ENCODE assay signal across 8 cellular contexts in genomic region chr11:103109818-103110388, GRCh38. TPM values are rescaled to one million over a fixed set of nuclear protein-coding genes. Genes with fewer than 3 reads are reported as not detected.
DNase-seq lines count a peak whose midpoint lies in the region; ATAC-seq, FAIRE-seq and TF ChIP-seq lines count a peak whose summit lies in the region.

No MANE protein-coding gene starts in this region.

- H3K9ac ChIP-seq in Loucy (ENCODE audit: low read depth, low read length, poor library complexity, severe bottlenecking) (peak overlapping the region; percentile 46), HepG2 (ENCODE audit: insufficient read depth, low read depth, low read length) (no peak overlapping the region; the same call in 1 of the 2 replicates)

- H3K9me3 ChIP-seq in A673 (ENCODE audit: low read depth, low read length, poor library complexity, severe bottlenecking) (no peaks in the 10 kb centered on the region), Loucy (ENCODE audit: insufficient read depth, low read depth, low read length) (no peaks in the 10 kb centered on the region), HepG2 (ENCODE audit: low read length) (no peaks in the 10 kb centered on the region), testis (no peaks in the 10 kb centered on the region)

- DNase-seq in A673 (ENCODE audit: low spot score) (peak; percentile 55), brain microvascular endothelial cell (peak; percentile 28), HepG2 (ENCODE audit: low spot score) (no peak), testis (peak; percentile 19), DMS114 treated with DMSO at 0.1 percent for 48 hours (lab: John Stamatoyannopoulos, UW; ENCODE audit: unreplicated experiment) (no peak), COLO668 (lab: John Stamatoyannopoulos, UW; ENCODE audit: unreplicated experiment) (no peak)

- FAIRE-seq in HepG2 (lab: Jason Lieb, UNC) = peak; percentile 95

- H2AFZ ChIP-seq in Loucy (ENCODE audit: low read length) (peak overlapping the region; percentile 96), HepG2 (ENCODE audit: low read length) (peak overlapping the region; percentile 86)

- H3K9me2 ChIP-seq in Loucy (replicated peaks; ENCODE audit: low read depth, low read length) = no peaks in the 10 kb centered on the region

- 88% methylated on average over 26 of the region's 26 CpGs for WGBS in HepG2 (ENCODE audit: low lambda C conversion rate)
- 9% methylated on average over 26 of the region's 26 CpGs for WGBS in testis, 2 donors

- peak overlapping the region; percentile 82 for H3K4me2 ChIP-seq in Loucy (ENCODE audit: low read depth, low read length, poor library complexity, severe bottlenecking)
- peak overlapping the region; percentile 98 for H3K4me2 ChIP-seq in HepG2 (ENCODE audit: low read depth, low read length)

- in situ Hi-C loops in brain microvascular endothelial cell (cut with HindIII; ENCODE audit: low pct_ligation_motif_present, low sequenced_read_pairs) (no loop called here), HepG2 (cut with HindIII; ENCODE audit: extremely low pct_ligation_motif_present, low pct_unique_long_range_greater_than_20kb) (no loop called here)

- POLR2A ChIA-PET in A673 (lab: Charles Lee; ENCODE audit: low non-redundant PET) = interaction anchor here (0.6 kb wide), 2 partner anchors 819 to 1280 kb away, joined by 3 to 4 read pairs; no protein-coding TSS in a partner anchor
- POLR2A ChIA-PET in HepG2 (lab: Yijun Ruan, JAX) = interaction anchor here (3.0 kb wide), 1 partner anchor 19 kb away, joined by 49 read pairs; the partner anchor contains the start of gene DCUN1D5

- no peak for TF ChIP-seq EP300 in HepG2 (IDR thresholded peaks at IDR 0.05; ENCODE audit: low read depth in 2 of 2, low read length in 2 of 2)
- TF ChIP-seq EP300 in HepG2 (CRISPR knock-in tag; IDR thresholded peaks at IDR 0.05; ENCODE audit: borderline replicate concordance) = no peak

- peaks cover 12% of the 10 kb centered on the region for H3K4me1 ChIP-seq in A673 (ENCODE audit: insufficient read depth, low read length, poor library complexity, severe bottlenecking)
- H3K4me1 ChIP-seq in Loucy (ENCODE audit: insufficient read depth, low read length, poor library complexity, severe bottlenecking) = peaks cover 7% of the 10 kb centered on the region
- peaks cover 16% of the 10 kb centered on the region for H3K4me1 ChIP-seq in HepG2 (ENCODE audit: insufficient read depth, low read length)
- peaks cover 5% of the 10 kb centered on the region for H3K4me1 ChIP-seq in testis

- H4K20me1 ChIP-seq in Loucy (ENCODE audit: insufficient read depth, low read length, poor library complexity, severe bottlenecking) (no peaks in the 10 kb centered on the region), HepG2 (ENCODE audit: insufficient read depth, low read length) (no peaks in the 10 kb centered on the region)

- no peak for TF ChIP-seq POLR2A in HepG2 (IDR thresholded peaks at IDR 0.05; ENCODE audit: insufficient read depth in 1 of 2, low read depth in 2 of 2, low read length in 2 of 2)
- no peak for TF ChIP-seq POLR2A in testis (IDR thresholded peaks at IDR 0.05)

- intact Hi-C loops in A673 (cut with micrococcal nuclease; ENCODE audit: unreplicated experiment) = no loop called here
- intact Hi-C loops in HepG2 (cut with micrococcal nuclease; ENCODE audit: unreplicated experiment) = loop anchor here (1.0 to 5.0 kb wide), 2 partner anchors 18 to 492 kb away; partner anchors contain the start of gene DCUN1D5
- intact Hi-C loops in testis (cut with DNase I; ENCODE audit: low total_unique reads) = no loop called here

- H3K79me2 ChIP-seq in Loucy (ENCODE audit: insufficient read depth, low read length) (no peaks in the 10 kb centered on the region), HepG2 (ENCODE audit: insufficient read depth, low read length) (no peaks in the 10 kb centered on the region)

- no peaks in the 10 kb centered on the region; the same call in 1 of the 2 replicates for H3F3A ChIP-seq in Loucy (ENCODE audit: low read depth)

- TF ChIP-seq CTCF in A673 (conservative IDR thresholded peaks at IDR 0.05; ENCODE audit: low read depth, low read length) (no peak), Loucy (conservative IDR thresholded peaks at IDR 0.05; ENCODE audit: low read length) (no peak), brain microvascular endothelial cell (IDR thresholded peaks at IDR 0.05; ENCODE audit: low read depth, low read length, missing control alignments) (no peak), HepG2 (CRISPR knock-in tag; IDR thresholded peaks at IDR 0.05) (no peak), testis (IDR thresholded peaks at IDR 0.05) (no peak)

- BruUV-seq in A673 (replicated peaks; lab: Mats Ljungman, UMichigan) (no TSS peak), HepG2 (replicated peaks; lab: Mats Ljungman, UMichigan) (no TSS peak)

- H3K36me3 ChIP-seq in A673 (ENCODE audit: insufficient read depth, low read length, poor library complexity, severe bottlenecking) (peaks cover 7% of the 10 kb centered on the region), Loucy (ENCODE audit: insufficient read depth, low read length) (no peaks in the 10 kb centered on the region), brain microvascular endothelial cell (replicated peaks) (peaks cover 3% of the 10 kb centered on the region), HepG2 (replicated peaks in 1 of 2; ENCODE audit: control insufficient read depth in 1 of 2, insufficient read depth in 2 of 2, low read length in 2 of 2) (no peaks in the 10 kb centered on the region), testis (ENCODE audit: low read depth, missing control alignments) (no peaks in the 10 kb centered on the region)

- ATAC-seq in GM18868 (IDR thresholded peaks at IDR 0.05; ENCODE audit: unreplicated experiment) (peak; percentile 16), HepG2 (no peak; the same call in 2 of the 3 replicates)

- H3K27me3 ChIP-seq in A673 (replicated peaks; ENCODE audit: insufficient read depth, low read depth, low read length, poor library complexity) (no peaks in the 10 kb centered on the region), Loucy (ENCODE audit: insufficient read depth, low read length, poor library complexity, severe bottlenecking) (peaks cover 6% of the 10 kb centered on the region), brain microvascular endothelial cell (replicated peaks) (no peaks in the 10 kb centered on the region), HepG2 (ENCODE audit: control insufficient read depth in 1 of 2, insufficient read depth in 2 of 2, low read length in 2 of 2) (no peaks in the 10 kb centered on the region; a peak in 2 of 5 replicates), testis (no peaks in the 10 kb centered on the region)

- CTCF ChIA-PET in A673 (lab: Charles Lee) (interaction anchor here (1.0 to 1.4 kb wide), 2 partner anchors 18 to 195 kb away, joined by 3 to 7 read pairs; partner anchors contain the start of gene DCUN1D5), HepG2 (lab: Yijun Ruan, JAX; ENCODE audit: low intra/inter-chr PET ratio, low total read pairs) (no interaction called here)

- H3K27ac ChIP-seq in A673 (ENCODE audit: low read depth, low read length, poor library complexity, severe bottlenecking) (peak overlapping the region; percentile 55), brain microvascular endothelial cell (peak overlapping the region; percentile 83), HepG2 (ENCODE audit: extremely low read length, insufficient read depth, low read length) (no peak overlapping the region), testis (peak overlapping the region; percentile 13 to 44)

- TF ChIP-seq RAD21 in HepG2 (CRISPR knock-in tag; IDR thresholded peaks at IDR 0.05) = no peak

- H3K4me3 ChIP-seq in A673 (ENCODE audit: low read depth, low read length, poor library complexity, severe bottlenecking) (peak overlapping the region; percentile 64), Loucy (ENCODE audit: low read length, poor library complexity, severe bottlenecking) (peak overlapping the region; percentile 82), brain microvascular endothelial cell (ENCODE audit: low read depth, low read length) (peak overlapping the region; percentile 87), HepG2 (replicated peaks in 1 of 3; ENCODE audit: insufficient read depth in 1 of 3, low read depth in 2 of 3, low read length in 3 of 3) (peak overlapping the region; percentile 64 to 70 (median 67); a peak in 5 of 6 replicates), testis (peak overlapping the region; percentile 73 to 78)

RNA-seq across cellular contexts. Expression of gene DYNC2H1, which starts 0.7 kb away (rescaled TPM):
- total RNA-seq in A673 (2021) (42.6 and 44.0 TPM in 2 replicates), HepG2 (2016; rRNA removed; fragmentation: Illumina TruSeq; extraction: Trizol) (0.66 and 1.2 TPM in 2 replicates), testis (10 to 100 TPM; 31.5 to 43.1 TPM)
- 0.26 and 0.91 TPM in 2 replicates for total RNA-seq in HepG2 (2016; cell fraction: cytosol; rRNA removed; fragmentation: Illumina TruSeq; extraction: Trizol; ENCODE audit: low read depth)
- 0.76 and 0.83 TPM in 2 replicates for total RNA-seq in HepG2 (2016; cell fraction: insoluble cytoplasmic fraction; rRNA removed; fragmentation: Illumina TruSeq; extraction: Trizol)
- 0.40 and 0.41 TPM in 2 replicates for total RNA-seq in HepG2 (2016; cell fraction: membrane; rRNA removed; fragmentation: Illumina TruSeq; extraction: Trizol)
- 1.5 and 1.8 TPM in 2 replicates for total RNA-seq in HepG2 (2016; cell fraction: nucleus; rRNA removed; fragmentation: Illumina TruSeq; extraction: Trizol)
- polyA plus RNA-seq in HepG2 (2011; rRNA removed) (0.49 and 0.69 TPM in 2 replicates), testis (ENCODE audit: insufficient read depth, low read depth, low replicate concordance) (28.7 TPM)
- polyA plus RNA-seq in HepG2 (2011; cell fraction: cytosol; rRNA removed) = 0.07 and 0.28 TPM in 2 replicates
- polyA plus RNA-seq in HepG2 (2011; cell fraction: nucleus; rRNA removed) = 0.80 and 1.0 TPM in 2 replicates
- 0.32 and 0.62 TPM in 2 replicates for polyA plus RNA-seq in HepG2 (2012)
- 0.09 TPM in 1 of 2 replicates, not detected in the other for polyA plus RNA-seq in HepG2 (2016; cell fraction: cytosol; fragmentation: Illumina TruSeq; extraction: Trizol; ENCODE audit: low read depth)
- 0.58 and 0.74 TPM in 2 replicates for polyA plus RNA-seq in HepG2 (2016; cell fraction: insoluble cytoplasmic fraction; fragmentation: Illumina TruSeq; extraction: Trizol; ENCODE audit: low read depth)
- 0.15 and 0.16 TPM in 2 replicates for polyA plus RNA-seq in HepG2 (2016; cell fraction: membrane; fragmentation: Illumina TruSeq; extraction: Trizol; ENCODE audit: low read depth)
- 0.94 and 0.96 TPM in 2 replicates for polyA plus RNA-seq in HepG2 (2016; cell fraction: nucleus; fragmentation: Illumina TruSeq; extraction: Trizol; ENCODE audit: insufficient read depth, low read depth)
- polyA minus RNA-seq in HepG2 (2011; rRNA and poly(A)+ RNA removed; ENCODE audit: low replicate concordance) = 0.10 and 4.5 TPM in 2 replicates
- polyA minus RNA-seq in HepG2 (2011; cell fraction: cytosol; rRNA and poly(A)+ RNA removed) = 0.20 and 0.35 TPM in 2 replicates
- polyA minus RNA-seq in HepG2 (2011; cell fraction: nucleus; rRNA and poly(A)+ RNA removed) = 2.4 and 2.5 TPM in 2 replicates

RNA-seq across cellular contexts. Expression of gene DCUN1D5, which starts 17.9 kb away (rescaled TPM):
- total RNA-seq in A673 (2021) (92.3 and 102 TPM in 2 replicates), HepG2 (2016; rRNA removed; fragmentation: Illumina TruSeq; extraction: Trizol) (46.7 and 57.0 TPM in 2 replicates), testis (10 to 100 TPM; 62.5 to 70.8 TPM)
- 15.7 and 16.9 TPM in 2 replicates for total RNA-seq in HepG2 (2016; cell fraction: cytosol; rRNA removed; fragmentation: Illumina TruSeq; extraction: Trizol; ENCODE audit: low read depth)
- total RNA-seq in HepG2 (2016; cell fraction: insoluble cytoplasmic fraction; rRNA removed; fragmentation: Illumina TruSeq; extraction: Trizol) = 47.7 and 61.6 TPM in 2 replicates
- total RNA-seq in HepG2 (2016; cell fraction: membrane; rRNA removed; fragmentation: Illumina TruSeq; extraction: Trizol) = 26.9 and 31.6 TPM in 2 replicates
- total RNA-seq in HepG2 (2016; cell fraction: nucleus; rRNA removed; fragmentation: Illumina TruSeq; extraction: Trizol) = 25.3 and 27.8 TPM in 2 replicates
- polyA plus RNA-seq in HepG2 (2011; rRNA removed) (24.8 and 32.9 TPM in 2 replicates), testis (ENCODE audit: insufficient read depth, low read depth, low replicate concordance) (37.3 TPM)
- 23.0 and 23.6 TPM in 2 replicates for polyA plus RNA-seq in HepG2 (2011; cell fraction: cytosol; rRNA removed)
- polyA plus RNA-seq in HepG2 (2011; cell fraction: nucleus; rRNA removed) = 11.6 and 13.3 TPM in 2 replicates
- 31.4 and 34.4 TPM in 2 replicates for polyA plus RNA-seq in HepG2 (2012)
- polyA plus RNA-seq in HepG2 (2016; cell fraction: cytosol; fragmentation: Illumina TruSeq; extraction: Trizol; ENCODE audit: low read depth) = 13.8 and 18.6 TPM in 2 replicates
- 63.7 and 70.8 TPM in 2 replicates for polyA plus RNA-seq in HepG2 (2016; cell fraction: insoluble cytoplasmic fraction; fragmentation: Illumina TruSeq; extraction: Trizol; ENCODE audit: low read depth)
- 22.8 and 24.5 TPM in 2 replicates for polyA plus RNA-seq in HepG2 (2016; cell fraction: membrane; fragmentation: Illumina TruSeq; extraction: Trizol; ENCODE audit: low read depth)
- polyA plus RNA-seq in HepG2 (2016; cell fraction: nucleus; fragmentation: Illumina TruSeq; extraction: Trizol; ENCODE audit: insufficient read depth, low read depth) = 32.8 and 35.9 TPM in 2 replicates
- 6.5 and 9.0 TPM in 2 replicates for polyA minus RNA-seq in HepG2 (2011; rRNA and poly(A)+ RNA removed; ENCODE audit: low replicate concordance)
- polyA minus RNA-seq in HepG2 (2011; cell fraction: cytosol; rRNA and poly(A)+ RNA removed) = 12.6 and 13.5 TPM in 2 replicates
- polyA minus RNA-seq in HepG2 (2011; cell fraction: nucleus; rRNA and poly(A)+ RNA removed) = 17.9 and 20.6 TPM in 2 replicates

Comparison
In these comparisons a context has a peak if more than half of its experiments do, and no peak if none do; other contexts are left out.
1. DNase-seq: peak in A673 (single experiment), brain microvascular endothelial cell (single experiment) and testis (single experiment); none in HepG2 (single experiment), DMS114 treated with DMSO at 0.1 percent for 48 hours (single experiment) and COLO668 (single experiment).
2. RNA of gene DYNC2H1, which starts 0.7 kb away (total RNA-seq): 42.6 to 44.0 TPM in A673 and 31.5 to 43.1 TPM in testis; 0.26 to 1.8 TPM in HepG2; every median in the first group is over 10 times any median in the second.
3. Peak in every context shown above with its lines, with median percentiles within 50 percentile points of each other: H3K4me3 ChIP-seq.